9 cellular contexts compared by ENCODE assay signal in genomic region chr1:155081472-155082300, GRCh38. TPM values are rescaled to one million over a fixed set of nuclear protein-coding genes. Genes with fewer than 3 reads are reported as not detected.
A peak's percentile ranks its signal among the peaks of the same experiment; 100 is the strongest.
DNase-seq lines count a peak whose midpoint lies in the region; ATAC-seq and TF ChIP-seq lines count a peak whose summit lies in the region.
"Had no signal": no experiment of that assay in that cellular context is flagged by ENCODE, and none has a peak within 500 bp of the region (broad histone marks: within the 10 kb centered on the region; RNA-seq: fewer than 3 reads in every experiment).

No MANE protein-coding gene starts in this region.

- CTCF ChIA-PET in MCF 10A (lab: Yijun Ruan, JAX) (interaction anchor here (0.6 to 2.6 kb wide), 6 partner anchors 25 to 203 kb away, joined by 3 to 16 read pairs (median 3); no protein-coding TSS in a partner anchor), mammary epithelial cell (lab: Charles Lee; ENCODE audit: low non-redundant PET) (no interaction called here)
- CTCF ChIA-PET in activated CD4-positive, alpha-beta memory T cell treated with anti-CD3 and anti-CD28 coated beads for 36 hours (lab: Charles Lee): interaction anchor here (0.6 to 4.7 kb wide), 14 partner anchors 10 to 94 kb away, joined by 3 to 125 read pairs (median 4); partner anchors contain the start of genes ADAM15, EFNA4 and KRTCAP2

- H3K79me2 ChIP-seq in mammary epithelial cell (ENCODE audit: insufficient read depth, low read length): no peaks in the 10 kb centered on the region

- in situ Hi-C loops in mammary epithelial cell (cut with MboI; ENCODE audit: low sequenced_read_pairs in 2 of 2) (no loop called here), transverse colon (cut with MboI; ENCODE audit: low pct_ligation_motif_present in 1 of 4, low pct_unique_long_range_greater_than_20kb in 1 of 4, low sequenced_read_pairs in 3 of 4) (no loop called here)

- peaks cover 52% of the 10 kb centered on the region for H3K4me1 Mint-ChIP-seq in MCF 10A (ENCODE audit: insufficient read depth, unreplicated experiment)
- peaks cover 44% of the 10 kb centered on the region for H3K4me1 Mint-ChIP-seq in activated CD4-positive, alpha-beta memory T cell treated with anti-CD3 and anti-CD28 coated beads for 36 hours (ENCODE audit: low read depth)

- H3K4me3 ChIP-seq in mammary epithelial cell (replicated peaks in 1 of 3; ENCODE audit: insufficient read depth in 1 of 3, low read depth in 2 of 3, low read length in 3 of 3) (no peak overlapping the region), iPS-18c (ENCODE audit: insufficient read depth, low read depth, low read length) (peak overlapping the region; percentile 20; the same call in 1 of the 2 replicates), transverse colon (peak overlapping the region in 3 of 4 donors; percentile 8 to 56 (median 49)), BE2C (ENCODE audit: low read depth, low read length) (no peak overlapping the region)

- dilution Hi-C loops in mammary epithelial cell (cut with HindIII; ENCODE audit: low sequenced_read_pairs): no loop called here

- H3K27me3 Mint-ChIP-seq in MCF 10A (ENCODE audit: insufficient read depth, unreplicated experiment): peaks cover 30% of the 10 kb centered on the region
- peaks cover 40% of the 10 kb centered on the region for H3K27me3 Mint-ChIP-seq in activated CD4-positive, alpha-beta memory T cell treated with anti-CD3 and anti-CD28 coated beads for 36 hours

- no peak overlapping the region for H3K9ac ChIP-seq in mammary epithelial cell (ENCODE audit: insufficient read depth, low read length)

- no peak for TF ChIP-seq EP300 in transverse colon (IDR thresholded peaks at IDR 0.05; ENCODE audit: low read depth)

- 36% methylated on average over 19 of the region's 68 CpGs for WGBS in mammary epithelial cell (ENCODE audit: low coverage, missing lambda C conversion rate)
- 4 to 5% methylated on average over 21 to 43 of the region's 68 CpGs for WGBS in transverse colon (ENCODE audit: low coverage in 1 of 2), 2 donors

- ATAC-seq in GM19397 (IDR thresholded peaks at IDR 0.05; ENCODE audit: unreplicated experiment): no peak

- H3K9me3 ChIP-seq in mammary epithelial cell (replicated peaks; ENCODE audit: insufficient read depth, low read length) (no peaks in the 10 kb centered on the region), iPS-18c (ENCODE audit: control insufficient read depth, insufficient read depth, low read length) (no peaks in the 10 kb centered on the region), transverse colon (no peaks in the 10 kb centered on the region), BE2C (no peaks in the 10 kb centered on the region)

- H3K36me3 Mint-ChIP-seq in MCF 10A (ENCODE audit: insufficient read depth, unreplicated experiment): no peaks in the 10 kb centered on the region
- no peaks in the 10 kb centered on the region for H3K36me3 Mint-ChIP-seq in activated CD4-positive, alpha-beta memory T cell treated with anti-CD3 and anti-CD28 coated beads for 36 hours

- no peaks in the 10 kb centered on the region for H3K9me3 Mint-ChIP-seq in MCF 10A (ENCODE audit: unreplicated experiment)
- H3K9me3 Mint-ChIP-seq in activated CD4-positive, alpha-beta memory T cell treated with anti-CD3 and anti-CD28 coated beads for 36 hours: no peaks in the 10 kb centered on the region

- TF ChIP-seq POLR2A in transverse colon (IDR thresholded peaks at IDR 0.05): no peak

- peaks cover 73% of the 10 kb centered on the region for H3K4me1 ChIP-seq in mammary epithelial cell (ENCODE audit: insufficient read depth, low read length)
- peaks cover 52 to 80% (median 69%) of the 10 kb centered on the region in 4 donors for H3K4me1 ChIP-seq in transverse colon
- H3K4me1 ChIP-seq in BE2C: peaks cover 19% of the 10 kb centered on the region

- DNase-seq in MCF 10A (ENCODE audit: unreplicated experiment): no peak
- DNase-seq in mammary epithelial cell: no peak
- DNase-seq in activated CD4-positive, alpha-beta memory T cell treated with anti-CD3 and anti-CD28 coated beads for 36 hours: no peak
- peak; percentile 54 for DNase-seq in transverse colon
- no peak for DNase-seq in DMS153 treated with DMSO at 0.1 percent for 48 hours (lab: John Stamatoyannopoulos, UW; ENCODE audit: unreplicated experiment)
- no peak for DNase-seq in BE2C
- DNase-seq: erythroblast had no signal

- H3K27ac Mint-ChIP-seq in MCF 10A (ENCODE audit: low read depth, unreplicated experiment): no peak overlapping the region
- no peak overlapping the region for H3K27ac Mint-ChIP-seq in activated CD4-positive, alpha-beta memory T cell treated with anti-CD3 and anti-CD28 coated beads for 36 hours

- no peak overlapping the region for H2AFZ ChIP-seq in mammary epithelial cell (ENCODE audit: low read depth, low read length)

- POLR2A ChIA-PET in MCF 10A (lab: Yijun Ruan, JAX): interaction anchor here (0.6 to 3.8 kb wide), 14 partner anchors 18 to 1131 kb away, joined by 3 to 13 read pairs (median 4); partner anchors contain the start of genes ADAM15, EFNA4, FLAD1 and KRTCAP2
- POLR2A ChIA-PET in activated CD4-positive, alpha-beta memory T cell treated with anti-CD3 and anti-CD28 coated beads for 36 hours (lab: Charles Lee): no interaction called here

- no peak overlapping the region for H3K4me2 ChIP-seq in mammary epithelial cell (ENCODE audit: insufficient read depth, low read depth, low read length)

- intact Hi-C loops in MCF 10A (cut with micrococcal nuclease): no loop called here
- intact Hi-C loops in mammary epithelial cell (cut with micrococcal nuclease): loop anchor here (10.0 kb wide), 1 partner anchor 317 kb away; no protein-coding TSS in a partner anchor
- intact Hi-C loops in activated CD4-positive, alpha-beta memory T cell treated with anti-CD3 and anti-CD28 coated beads for 36 hours (cut with micrococcal nuclease): no loop called here
- intact Hi-C loops in transverse colon (cut with DNase I; ENCODE audit: low total_unique reads): loop anchor here (10.0 kb wide), 1 partner anchor 597 kb away; no protein-coding TSS in a partner anchor

- no peak overlapping the region for H3K27ac ChIP-seq in mammary epithelial cell (ENCODE audit: insufficient read depth, low read depth, low read length)
- peak overlapping the region; percentile 90 to 94 (median 92) for H3K27ac ChIP-seq in transverse colon

- H3K36me3 ChIP-seq in mammary epithelial cell (ENCODE audit: insufficient read depth, low read length) (no peaks in the 10 kb centered on the region), transverse colon (no peaks in the 10 kb centered on the region), BE2C (no peaks in the 10 kb centered on the region)

- H3K27me3 ChIP-seq in mammary epithelial cell (ENCODE audit: insufficient read depth, low read length) (peaks cover 28% of the 10 kb centered on the region), transverse colon (peaks cover 54% of the 10 kb centered on the region), BE2C (peaks cover 42% of the 10 kb centered on the region)

- BruUV-seq in MCF 10A (replicated peaks; lab: Mats Ljungman, UMichigan) (no TSS peak), mammary epithelial cell (replicated peaks; lab: Mats Ljungman, UMichigan) (no TSS peak)

- peak overlapping the region; percentile 0 for H3K4me3 Mint-ChIP-seq in MCF 10A (ENCODE audit: unreplicated experiment)
- peak overlapping the region; percentile 56 for H3K4me3 Mint-ChIP-seq in activated CD4-positive, alpha-beta memory T cell treated with anti-CD3 and anti-CD28 coated beads for 36 hours

- TF ChIP-seq CTCF in MCF 10A (IDR thresholded peaks at IDR 0.05; ENCODE audit: unreplicated experiment) (no peak), mammary epithelial cell (conservative IDR thresholded peaks at IDR 0.05 in 1 of 2, IDR thresholded peaks at IDR 0.05 in 1 of 2; ENCODE audit: extremely low read depth in 1 of 2, insufficient read depth in 1 of 2, low read depth in 1 of 2, low read length in 2 of 2) (no peak), transverse colon (IDR thresholded peaks at IDR 0.05) (no peak), BE2C (IDR thresholded peaks at IDR 0.05; ENCODE audit: low read depth, low read length) (no peak)

- no peaks in the 10 kb centered on the region for H4K20me1 ChIP-seq in mammary epithelial cell (ENCODE audit: insufficient read depth, low read length)

RNA-seq across cellular contexts. Expression of gene EFNA3, which starts 3.0 kb away (rescaled TPM):
- 1.6 and 1.7 TPM in 2 replicates for total RNA-seq in MCF 10A (2022)
- 1 to 10 TPM; 2.2 to 4.0 TPM for total RNA-seq in mammary epithelial cell
- 3.7 TPM for polyA plus RNA-seq in mammary epithelial cell
- 4.2 TPM for polyA minus RNA-seq in mammary epithelial cell
- total RNA-seq in activated CD4-positive, alpha-beta memory T cell treated with anti-CD3 and anti-CD28 coated beads for 36 hours: 1 to 10 TPM; 2.4 to 2.6 TPM
- 1 to 10 TPM; 3.4 to 7.9 (median 7.2) TPM for total RNA-seq in transverse colon
- 13.2 TPM for polyA plus RNA-seq in BE2C (2012; ENCODE audit: insufficient read depth, insufficient read length, low read depth)

RNA-seq across cellular contexts. Expression of gene EFNA4, which starts 18.1 kb away (rescaled TPM):
- 7.4 and 9.5 TPM in 2 replicates for total RNA-seq in MCF 10A (2022)
- total RNA-seq in mammary epithelial cell: 1 to 10 TPM; 5.0 to 5.8 TPM
- polyA plus RNA-seq in mammary epithelial cell: 8.4 TPM
- 6.8 TPM for polyA minus RNA-seq in mammary epithelial cell
- 1 to 10 TPM; 5.0 to 6.1 TPM for total RNA-seq in activated CD4-positive, alpha-beta memory T cell treated with anti-CD3 and anti-CD28 coated beads for 36 hours
- 10 to 100 TPM; 18.3 to 57.2 (median 37.2) TPM for total RNA-seq in transverse colon
- polyA plus RNA-seq in BE2C (2012; ENCODE audit: insufficient read depth, insufficient read length, low read depth): not detected

RNA-seq across cellular contexts. Expression of gene ADAM15, which starts 30.6 kb away (rescaled TPM):
- total RNA-seq in MCF 10A (2022) (385 and 456 TPM in 2 replicates), mammary epithelial cell (100 to 1,000 TPM; 111 to 127 TPM), transverse colon (100 to 1,000 TPM in 3 of 4 donors, 10 to 100 TPM in 1; 90.6 to 196 (median 115) TPM)
- polyA plus RNA-seq in mammary epithelial cell: 129 TPM
- 284 TPM for polyA minus RNA-seq in mammary epithelial cell
- 10 to 100 TPM; 54.3 to 60.5 TPM for total RNA-seq in activated CD4-positive, alpha-beta memory T cell treated with anti-CD3 and anti-CD28 coated beads for 36 hours
- 95.5 TPM for polyA plus RNA-seq in BE2C (2012; ENCODE audit: insufficient read depth, insufficient read length, low read depth)

RNA-seq across cellular contexts. Expression of gene EFNA1, which starts 46.0 kb away (rescaled TPM):
- 38.9 and 42.3 TPM in 2 replicates for total RNA-seq in MCF 10A (2022)
- total RNA-seq in mammary epithelial cell: 10 to 100 TPM; 21.5 to 54.0 TPM
- polyA plus RNA-seq in mammary epithelial cell: 28.8 TPM
- 13.7 TPM for polyA minus RNA-seq in mammary epithelial cell
- total RNA-seq in activated CD4-positive, alpha-beta memory T cell treated with anti-CD3 and anti-CD28 coated beads for 36 hours: under 1 TPM in 1 of 2 experiments, not detected in 1; 0.24 TPM
- total RNA-seq in transverse colon: 100 to 1,000 TPM in 1 of 4 donors, 10 to 100 TPM in 3; 18.5 to 108 (median 62.7) TPM
- polyA plus RNA-seq in BE2C (2012; ENCODE audit: insufficient read depth, insufficient read length, low read depth): 6.7 TPM

RNA-seq across cellular contexts. Expression of gene DCST1, which starts 48.1 kb away (rescaled TPM):
- total RNA-seq in MCF 10A (2022) (0.21 and 0.42 TPM in 2 replicates), mammary epithelial cell (not detected), transverse colon (under 1 TPM in 2 of 4 donors, not detected in 2; 0.32 to 0.41 TPM)
- polyA plus RNA-seq in mammary epithelial cell: not detected
- polyA minus RNA-seq in mammary epithelial cell: not detected
- total RNA-seq in activated CD4-positive, alpha-beta memory T cell treated with anti-CD3 and anti-CD28 coated beads for 36 hours: under 1 TPM in 1 of 2 experiments, not detected in 1; 0.14 TPM
- polyA plus RNA-seq in BE2C (2012; ENCODE audit: insufficient read depth, insufficient read length, low read depth): not detected

Comparison
In these comparisons a context has a peak if more than half of its experiments do, and no peak if none do; other contexts are left out.
1. intact Hi-C loops: an anchor here in mammary epithelial cell (10.0 kb wide) and transverse colon (10.0 kb wide); none called in MCF 10A and activated CD4-positive, alpha-beta memory T cell treated with anti-CD3 and anti-CD28 coated beads for 36 hours.
2. H3K4me3 ChIP-seq: peak in iPS-18c (single experiment) and transverse colon (3 of 4); none in mammary epithelial cell (0 of 3) and BE2C (single experiment).